9 cellular contexts compared by ENCODE assay signal in genomic region chr20:59933296-59933848, GRCh38. TPM values are rescaled to one million over a fixed set of nuclear protein-coding genes. Genes with fewer than 3 reads are reported as not detected.
DNase-seq lines count a peak whose midpoint lies in the region; ATAC-seq and TF ChIP-seq lines count a peak whose summit lies in the region.
"Had no signal": no experiment of that assay in that cellular context is flagged by ENCODE, and none has a peak within 500 bp of the region (broad histone marks: within the 10 kb centered on the region; RNA-seq: fewer than 3 reads in every experiment).

A gene with protein sequence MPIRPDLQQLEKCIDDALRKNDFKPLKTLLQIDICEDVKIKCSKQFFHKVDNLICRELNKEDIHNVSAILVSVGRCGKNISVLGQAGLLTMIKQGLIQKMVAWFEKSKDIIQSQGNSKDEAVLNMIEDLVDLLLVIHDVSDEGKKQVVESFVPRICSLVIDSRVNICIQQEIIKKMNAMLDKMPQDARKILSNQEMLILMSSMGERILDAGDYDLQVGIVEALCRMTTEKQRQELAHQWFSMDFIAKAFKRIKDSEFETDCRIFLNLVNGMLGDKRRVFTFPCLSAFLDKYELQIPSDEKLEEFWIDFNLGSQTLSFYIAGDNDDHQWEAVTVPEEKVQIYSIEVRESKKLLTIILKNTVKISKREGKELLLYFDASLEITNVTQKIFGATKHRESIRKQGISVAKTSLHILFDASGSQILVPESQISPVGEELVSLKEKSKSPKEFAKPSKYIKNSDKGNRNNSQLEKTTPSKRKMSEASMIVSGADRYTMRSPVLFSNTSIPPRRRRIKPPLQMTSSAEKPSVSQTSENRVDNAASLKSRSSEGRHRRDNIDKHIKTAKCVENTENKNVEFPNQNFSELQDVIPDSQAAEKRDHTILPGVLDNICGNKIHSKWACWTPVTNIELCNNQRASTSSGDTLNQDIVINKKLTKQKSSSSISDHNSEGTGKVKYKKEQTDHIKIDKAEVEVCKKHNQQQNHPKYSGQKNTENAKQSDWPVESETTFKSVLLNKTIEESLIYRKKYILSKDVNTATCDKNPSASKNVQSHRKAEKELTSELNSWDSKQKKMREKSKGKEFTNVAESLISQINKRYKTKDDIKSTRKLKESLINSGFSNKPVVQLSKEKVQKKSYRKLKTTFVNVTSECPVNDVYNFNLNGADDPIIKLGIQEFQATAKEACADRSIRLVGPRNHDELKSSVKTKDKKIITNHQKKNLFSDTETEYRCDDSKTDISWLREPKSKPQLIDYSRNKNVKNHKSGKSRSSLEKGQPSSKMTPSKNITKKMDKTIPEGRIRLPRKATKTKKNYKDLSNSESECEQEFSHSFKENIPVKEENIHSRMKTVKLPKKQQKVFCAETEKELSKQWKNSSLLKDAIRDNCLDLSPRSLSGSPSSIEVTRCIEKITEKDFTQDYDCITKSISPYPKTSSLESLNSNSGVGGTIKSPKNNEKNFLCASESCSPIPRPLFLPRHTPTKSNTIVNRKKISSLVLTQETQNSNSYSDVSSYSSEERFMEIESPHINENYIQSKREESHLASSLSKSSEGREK (N-terminal part only) (minus strand): TSS chr20:59933637. CDS start chr20:59922413, 11,224 bp downstream.

- peak; percentile 65 for ATAC-seq in HG02678 (IDR thresholded peaks at IDR 0.05; ENCODE audit: unreplicated experiment)
- ATAC-seq in activated B cell treated with CpG ODN at 0.5 μM for 24 hours (ENCODE audit: low read depth): peak; percentile 66
- peak; percentile 90 for ATAC-seq in central memory CD8-positive, alpha-beta T cell (replicated peaks; ENCODE audit: extremely low read depth, poor library complexity, severe bottlenecking)
- peak; percentile 71 for ATAC-seq in left lobe of liver

- H3K27me3 Mint-ChIP-seq in activated B cell treated with CpG ODN at 0.5 μM for 24 hours: peaks cover 3% of the 10 kb centered on the region
- H3K27me3 Mint-ChIP-seq in central memory CD8-positive, alpha-beta T cell: no peaks in the 10 kb centered on the region

- H3K27me3 ChIP-seq in AG04450 (ENCODE audit: control insufficient read depth, insufficient read depth, low read length): peaks cover 5% of the 10 kb centered on the region

- H3K9me3 ChIP-seq in AG04450 (ENCODE audit: control insufficient read depth, insufficient read depth, low read length): peaks cover 6% of the 10 kb centered on the region; the same call in 1 of the 2 replicates

- DNase-seq in AG04450 (ENCODE audit: low read depth, low spot score) (no peak), activated B cell treated with CpG ODN at 0.5 μM for 24 hours (peak; percentile 37), left lobe of liver (ENCODE audit: low spot score) (no peak), NCI-H345 treated with DMSO at 0.1 percent for 48 hours (lab: John Stamatoyannopoulos, UW; ENCODE audit: unreplicated experiment) (no peak), COR-L47 (lab: John Stamatoyannopoulos, UW) (no peak)
- peak; percentile 29 to 63 for DNase-seq in central memory CD8-positive, alpha-beta T cell (ENCODE audit: low spot score in 2 of 2)
- peak; percentile 43 to 47 (median 45) for DNase-seq in stimulated activated CD4-positive, alpha-beta T cell treated with anti-CD3 and anti-CD28 coated beads, TNF-alpha, amount 100 ng/mL, for 4 hours (ENCODE audit: low read depth in 3 of 3)
- DNase-seq: DND-41 had no signal

- peak within 1 kb of the TSS; percentile 60 for H3K4me3 ChIP-seq in AG04450 (ENCODE audit: low read depth, low read length)

- no peak within 1 kb of the TSS for H3K27ac ChIP-seq in AG04450 (ENCODE audit: low read depth, low read length)

- no peak within 1 kb of the TSS for H3K27ac Mint-ChIP-seq in activated B cell treated with CpG ODN at 0.5 μM for 24 hours
- peak within 1 kb of the TSS; percentile 83 for H3K27ac Mint-ChIP-seq in central memory CD8-positive, alpha-beta T cell (ENCODE audit: low read depth)

- H3K36me3 Mint-ChIP-seq in activated B cell treated with CpG ODN at 0.5 μM for 24 hours (ENCODE audit: low read depth): peaks cover 6% of the 10 kb centered on the region
- peaks cover 10% of the 10 kb centered on the region for H3K36me3 Mint-ChIP-seq in central memory CD8-positive, alpha-beta T cell (ENCODE audit: insufficient read depth)

- peaks cover 19% of the 10 kb centered on the region for H3K4me1 Mint-ChIP-seq in activated B cell treated with CpG ODN at 0.5 μM for 24 hours
- H3K4me1 Mint-ChIP-seq in central memory CD8-positive, alpha-beta T cell: peaks cover 5% of the 10 kb centered on the region

- POLR2A ChIA-PET in AG04450 (lab: Yijun Ruan, JAX): no interaction called here
- POLR2A ChIA-PET in activated B cell treated with CpG ODN at 0.5 μM for 24 hours (lab: Charles Lee): no interaction called here

- peak within 1 kb of the TSS; percentile 78 for H3K4me3 Mint-ChIP-seq in activated B cell treated with CpG ODN at 0.5 μM for 24 hours
- H3K4me3 Mint-ChIP-seq in central memory CD8-positive, alpha-beta T cell: peak within 1 kb of the TSS; percentile 77

- intact Hi-C loops in activated B cell treated with CpG ODN at 0.5 μM for 24 hours (cut with micrococcal nuclease): no loop called here

- TF ChIP-seq CTCF in AG04450 (IDR thresholded peaks at IDR 0.05; ENCODE audit: low read depth, low read length) (no peak), activated B cell treated with CpG ODN at 0.5 μM for 24 hours (IDR thresholded peaks at IDR 0.05) (no peak)

- no peaks in the 10 kb centered on the region for H3K9me3 Mint-ChIP-seq in activated B cell treated with CpG ODN at 0.5 μM for 24 hours
- no peaks in the 10 kb centered on the region for H3K9me3 Mint-ChIP-seq in central memory CD8-positive, alpha-beta T cell

- CTCF ChIA-PET in AG04450 (lab: Charles Lee) (interaction anchor here (1.1 to 2.5 kb wide), 13 partner anchors 9 to 316 kb away, joined by 3 to 18 read pairs (median 5); no protein-coding TSS in a partner anchor), activated B cell treated with CpG ODN at 0.5 μM for 24 hours (lab: Charles Lee) (interaction anchor here (2.7 to 3.8 kb wide), 2 partner anchors 11 to 17 kb away, joined by 10 to 15 read pairs; no protein-coding TSS in a partner anchor)

RNA-seq across cellular contexts. Expression of the gene that starts here (rescaled TPM):
- 0.24 and 0.25 TPM in 2 replicates for polyA plus RNA-seq in AG04450 (2011; rRNA removed)
- 0.05 and 0.26 TPM in 2 replicates for polyA minus RNA-seq in AG04450 (2011; rRNA and poly(A)+ RNA removed)
- 1.3 and 2.1 TPM in 2 replicates for total RNA-seq in activated B cell treated with CpG ODN at 0.5 μM for 24 hours
- 0.35 TPM for total RNA-seq in left lobe of liver

Comparison
In these comparisons a context has a peak if more than half of its experiments do, and no peak if none do; other contexts are left out.
1. Peak in ATAC-seq in left lobe of liver; RNA of the gene not detected or under 1 TPM.
2. DNase-seq: peak in activated B cell treated with CpG ODN at 0.5 μM for 24 hours (single experiment), central memory CD8-positive, alpha-beta T cell (2 of 2) and stimulated activated CD4-positive, alpha-beta T cell treated with anti-CD3 and anti-CD28 coated beads, TNF-alpha, amount 100 ng/mL, for 4 hours (3 of 3); none in AG04450 (single experiment), left lobe of liver (single experiment), NCI-H345 treated with DMSO at 0.1 percent for 48 hours (single experiment) and COR-L47 (single experiment).
3. Peak in every context shown above with its lines, with median percentiles within 50 percentile points of each other: ATAC-seq.